Comparison of ENCODE assay signal across 36 cellular contexts in genomic region chr4:113990886-113991285, GRCh38. TPM values are rescaled to one million over a fixed set of nuclear protein-coding genes. Genes with fewer than 3 reads are reported as not detected.
"Had no signal": no experiment of that assay in that cellular context is flagged by ENCODE, and none has a peak within 500 bp of the region (broad histone marks: within the 10 kb centered on the region; RNA-seq: fewer than 3 reads in every experiment).

No MANE protein-coding gene starts in this region.

- H3K36me3 Mint-ChIP-seq: activated CD8-positive, alpha-beta memory T cell treated with anti-CD3 and anti-CD28 coated beads, Interleukin-2, amount 10 ng/mL, durations not matched to agents 7 days and 5 days; activated naive CD4-positive, alpha-beta T cell treated with anti-CD3 and anti-CD28 coated beads, Interleukin-2, amount 10 ng/mL, durations not matched to agents 7 days and 5 days had no signal

- ATAC-seq: activated CD8-positive, alpha-beta memory T cell treated with anti-CD3 and anti-CD28 coated beads, Interleukin-2, amount 10 ng/mL, durations not matched to agents 7 days and 5 days; activated naive CD8-positive, alpha-beta T cell treated with anti-CD3 and anti-CD28 coated beads, Interleukin-2, amount 50 U/mL, for 24 hours; PC-3 had no signal

- H3K27me3 Mint-ChIP-seq: activated CD4-positive, alpha-beta memory T cell treated with anti-CD3 and anti-CD28 coated beads, Interleukin-2, amount 10 ng/mL, durations not matched to agents 7 days and 5 days; activated CD8-positive, alpha-beta memory T cell treated with anti-CD3 and anti-CD28 coated beads, Interleukin-2, amount 10 ng/mL, durations not matched to agents 7 days and 5 days; activated naive CD8-positive, alpha-beta T cell had no signal

- H3K9me3 ChIP-seq: MG63, Peyer's patch, SJSA1, SK-N-SH had no signal

- H3K9ac ChIP-seq: SK-N-SH had no signal

- H3K4me3 ChIP-seq: MG63, Peyer's patch, SJSA1 had no signal

- H3K4me1 ChIP-seq: Peyer's patch, SJSA1 had no signal

- DNase-seq: activated B cell treated with CpG ODN at 0.5 μM for 24 hours; activated CD4-positive, alpha-beta memory T cell treated with anti-CD3 and anti-CD28 coated beads, Interleukin-2, amount 10 ng/mL, durations not matched to agents 7 days and 5 days; activated CD4-positive, alpha-beta T cell treated with anti-CD3 and anti-CD28 coated beads for 48 hours; activated CD4-positive, CD25-positive, alpha-beta regulatory T cell treated with anti-CD3 and anti-CD28 coated beads, Interleukin-2, amount 50 U/mL, for 72 hours; activated CD8-positive, alpha-beta memory T cell treated with anti-CD3 and anti-CD28 coated beads for 24 hours; activated CD8-positive, alpha-beta memory T cell treated with anti-CD3 and anti-CD28 coated beads, Interleukin-2, amount 10 ng/mL, durations not matched to agents 7 days and 5 days; activated CD8-positive, alpha-beta memory T cell treated with anti-CD3 and anti-CD28 coated beads, Interleukin-2, amount 50 U/mL, for 48 hours; activated effector memory CD4-positive, alpha-beta T cell treated with Interleukin-2 at 50 U/mL for 16 hours; activated naive CD4-positive, alpha-beta T cell treated with anti-CD3 and anti-CD28 coated beads, Interleukin-2, amount 10 ng/mL, durations not matched to agents 7 days and 5 days; activated naive CD8-positive, alpha-beta T cell treated with anti-CD3 and anti-CD28 coated beads, Interleukin-2, amount 50 U/mL, for 24 hours; activated T-cell treated with anti-CD3 and anti-CD28 coated beads, Interleukin-2, amount 50 U/mL, for 48 hours; anterior cingulate cortex; brain microvascular endothelial cell; central memory CD4-positive, alpha-beta T cell; Karpas-422; KBM-7; MG63; NCI-H1048; NCI-H1105 treated with DMSO at 0.1 percent for 48 hours; NCI-H1436; NCI-H1694; NCI-H2029; NCI-H345; NCI-H524 treated with DMSO at 0.1 percent for 48 hours; NCI-H748 treated with DMSO at 0.1 percent for 48 hours; NK-92 treated with Interleukin-12 subunit alpha and Interleukin-12 subunit beta, amount 100 ng/mL, for 24 hours; PC-3; Peyer's patch; RPMI8226; SHP77 treated with DMSO at 0.1 percent for 48 hours; SK-N-SH had no signal

- H3K27ac ChIP-seq: brain microvascular endothelial cell, Peyer's patch, SJSA1 had no signal

- H3K27ac Mint-ChIP-seq: activated B cell treated with CpG ODN at 0.5 μM for 24 hours; activated CD4-positive, alpha-beta memory T cell treated with anti-CD3 and anti-CD28 coated beads, Interleukin-2, amount 10 ng/mL, durations not matched to agents 7 days and 5 days; activated CD8-positive, alpha-beta memory T cell treated with anti-CD3 and anti-CD28 coated beads, Interleukin-2, amount 10 ng/mL, durations not matched to agents 7 days and 5 days; activated naive CD4-positive, alpha-beta T cell treated with anti-CD3 and anti-CD28 coated beads, Interleukin-2, amount 10 ng/mL, durations not matched to agents 7 days and 5 days; activated naive CD8-positive, alpha-beta T cell; activated naive CD8-positive, alpha-beta T cell treated with anti-CD3 and anti-CD28 coated beads, Interleukin-2, amount 50 U/mL, for 24 hours; T-helper 1 cell treated with Interleukin-12 subunit alpha and Interleukin-12 subunit beta and Interleukin-4 antibody, amounts not matched to agents 30 μg/mL and 1 μg/mL, for 36 hours; T-helper 2 cell treated with Interferon-gamma antibody and Interleukin-4, amounts not matched to agents 5 μg/mL and 100 μg/mL, for 36 hours had no signal

- H3K4me2 ChIP-seq: SK-N-SH had no signal

- FAIRE-seq: TTC549 had no signal

- H3K27me3 ChIP-seq: brain microvascular endothelial cell, MG63, Peyer's patch, SJSA1 had no signal

- H3K9me3 Mint-ChIP-seq: activated CD4-positive, alpha-beta memory T cell treated with anti-CD3 and anti-CD28 coated beads, Interleukin-2, amount 10 ng/mL, durations not matched to agents 7 days and 5 days; T-helper 1 cell treated with Interleukin-12 subunit alpha and Interleukin-12 subunit beta and Interleukin-4 antibody, amounts not matched to agents 30 μg/mL and 1 μg/mL, for 36 hours had no signal

- H3K4me1 Mint-ChIP-seq: activated B cell treated with CpG ODN at 0.5 μM for 24 hours; activated CD4-positive, alpha-beta memory T cell treated with anti-CD3 and anti-CD28 coated beads, Interleukin-2, amount 10 ng/mL, durations not matched to agents 7 days and 5 days; activated CD8-positive, alpha-beta memory T cell treated with anti-CD3 and anti-CD28 coated beads, Interleukin-2, amount 10 ng/mL, durations not matched to agents 7 days and 5 days; activated naive CD4-positive, alpha-beta T cell treated with anti-CD3 and anti-CD28 coated beads, Interleukin-2, amount 10 ng/mL, durations not matched to agents 7 days and 5 days had no signal

- H3K4me3 Mint-ChIP-seq: activated B cell treated with CpG ODN at 0.5 μM for 24 hours; activated CD4-positive, alpha-beta memory T cell treated with anti-CD3 and anti-CD28 coated beads, Interleukin-2, amount 10 ng/mL, durations not matched to agents 7 days and 5 days; activated CD8-positive, alpha-beta memory T cell treated with anti-CD3 and anti-CD28 coated beads, Interleukin-2, amount 10 ng/mL, durations not matched to agents 7 days and 5 days; activated naive CD4-positive, alpha-beta T cell treated with anti-CD3 and anti-CD28 coated beads, Interleukin-2, amount 10 ng/mL, durations not matched to agents 7 days and 5 days; activated naive CD8-positive, alpha-beta T cell; activated naive CD8-positive, alpha-beta T cell treated with anti-CD3 and anti-CD28 coated beads, Interleukin-2, amount 50 U/mL, for 24 hours; T-helper 1 cell treated with Interleukin-12 subunit alpha and Interleukin-12 subunit beta and Interleukin-4 antibody, amounts not matched to agents 30 μg/mL and 1 μg/mL, for 36 hours; T-helper 2 cell treated with Interferon-gamma antibody and Interleukin-4, amounts not matched to agents 5 μg/mL and 100 μg/mL, for 36 hours had no signal

- H3K36me3 ChIP-seq: brain microvascular endothelial cell, MG63, Peyer's patch, SJSA1 had no signal

RNA-seq across cellular contexts. Expression of gene ARSJ, which starts 11.4 kb away (rescaled TPM):
- total RNA-seq: activated B cell treated with CpG ODN at 0.5 μM for 24 hours; activated CD4-positive, alpha-beta memory T cell treated with anti-CD3 and anti-CD28 coated beads, Interleukin-2, amount 10 ng/mL, durations not matched to agents 7 days and 5 days; activated CD8-positive, alpha-beta memory T cell treated with anti-CD3 and anti-CD28 coated beads, Interleukin-2, amount 10 ng/mL, durations not matched to agents 7 days and 5 days had no signal
